In the genomic region with DNA sequence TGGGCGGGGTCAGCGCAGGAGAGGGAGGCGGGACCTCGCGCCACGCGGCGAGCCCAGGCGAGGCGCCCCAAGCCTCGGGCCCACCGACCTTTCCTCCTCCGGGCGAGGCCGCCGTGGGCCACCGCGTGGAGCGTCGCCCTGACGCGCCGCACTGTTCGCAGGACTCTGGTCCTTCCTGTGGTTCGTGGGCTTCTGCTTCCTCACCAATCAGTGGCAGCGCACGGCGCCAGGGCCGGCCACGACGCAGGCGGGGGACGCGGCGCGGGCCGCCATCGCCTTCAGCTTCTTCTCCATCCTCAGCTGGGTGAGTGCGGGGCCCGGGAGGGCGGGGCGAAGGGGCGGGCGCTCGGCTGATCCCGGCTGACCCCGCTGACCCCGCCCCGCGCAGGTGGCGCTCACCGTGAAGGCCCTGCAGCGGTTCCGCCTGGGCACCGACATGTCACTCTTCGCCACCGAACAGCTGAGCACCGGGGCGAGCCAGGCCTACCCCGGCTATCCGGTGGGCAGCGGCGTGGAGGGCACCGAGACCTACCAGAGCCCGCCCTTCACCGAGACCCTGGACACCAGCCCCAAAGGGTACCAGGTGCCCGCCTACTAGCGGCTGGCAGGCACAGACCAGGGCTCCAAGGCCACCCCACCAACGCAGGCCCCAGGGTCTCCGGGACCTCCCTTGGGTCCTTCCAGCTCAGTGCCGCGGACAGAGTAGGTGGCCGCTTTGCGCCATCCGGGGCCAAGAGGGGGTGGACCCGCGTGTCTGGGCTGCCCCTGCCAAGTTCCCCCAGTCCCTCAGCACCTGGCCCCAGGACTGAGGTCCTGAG, we compare ENCODE assay signal across 12 cellular contexts. TPM values are rescaled to one million over a fixed set of nuclear protein-coding genes. Genes with fewer than 3 reads are reported as not detected.
DNase-seq lines count a peak whose midpoint lies in the region; ATAC-seq and TF ChIP-seq lines count a peak whose summit lies in the region.
"Had no signal": no experiment of that assay in that cellular context is flagged by ENCODE, and none has a peak within 500 bp of the region (broad histone marks: within the 10 kb centered on the region; RNA-seq: fewer than 3 reads in every experiment).

No MANE protein-coding gene starts in this region.

- H3K27me3 Mint-ChIP-seq in WTC11 (ENCODE audit: low read depth), result peaks cover 24% of the 10 kb centered on the region

- no peak overlapping the region for H3K27ac ChIP-seq in iPS-20b (ENCODE audit: low read length)

- peaks cover 11% of the 10 kb centered on the region for H3K36me3 ChIP-seq in iPS-20b (ENCODE audit: insufficient read depth, low read depth, low read length)

- CTCF ChIA-PET in WTC11 (lab: Charles Lee), result interaction anchor here (0.6 to 6.4 kb wide), 17 partner anchors 9 to 1209 kb away, joined by 3 to 59 read pairs (median 5); partner anchors contain the start of genes GFER, NTHL1 and TSC2

- peak overlapping the region; percentile 55 for H3K4me3 Mint-ChIP-seq in WTC11
- peak overlapping the region; percentile 78 for H3K4me3 Mint-ChIP-seq in stimulated activated effector memory CD8-positive, alpha-beta T cell treated with anti-CD3 and anti-CD28 coated beads, Interleukin-12 subunit alpha, Interleukin-12 subunit beta, amount 100 ng/mL, for 72 hours

- H3K36me3 Mint-ChIP-seq in WTC11, result peaks cover 5% of the 10 kb centered on the region
- peaks cover 27% of the 10 kb centered on the region for H3K36me3 Mint-ChIP-seq in stimulated activated effector memory CD8-positive, alpha-beta T cell treated with anti-CD3 and anti-CD28 coated beads, Interleukin-12 subunit alpha, Interleukin-12 subunit beta, amount 100 ng/mL, for 72 hours

- H3K4me1 Mint-ChIP-seq in WTC11, result peaks cover 17% of the 10 kb centered on the region
- peaks cover 34% of the 10 kb centered on the region for H3K4me1 Mint-ChIP-seq in stimulated activated effector memory CD8-positive, alpha-beta T cell treated with anti-CD3 and anti-CD28 coated beads, Interleukin-12 subunit alpha, Interleukin-12 subunit beta, amount 100 ng/mL, for 72 hours

- peaks cover 17% of the 10 kb centered on the region; the same call in 1 of the 2 replicates for H3K4me1 ChIP-seq in iPS-20b (ENCODE audit: insufficient read depth, low read length)

- H3K9me3 ChIP-seq in iPS-20b (ENCODE audit: insufficient read depth, low read depth, low read length), result no peaks in the 10 kb centered on the region
- H3K9me3 ChIP-seq: mucosa of descending colon had no signal

- no peak for TF ChIP-seq CTCF in WTC11 (IDR thresholded peaks at IDR 0.05)

- H3K4me3 ChIP-seq in iPS-20b (ENCODE audit: low read length), result peak overlapping the region; percentile 56; the same call in 1 of the 2 replicates
- H3K4me3 ChIP-seq: mucosa of descending colon had no signal

- H3K27me3 ChIP-seq in iPS-20b (ENCODE audit: insufficient read depth, low read length), result peaks cover 44% of the 10 kb centered on the region

- DNase-seq in WTC11 (ENCODE audit: low spot score) (peak; percentile 86), putamen (ENCODE audit: low spot score) (no peak), dedifferentiated amniotic fluid mesenchymal stem cell (ENCODE audit: extremely low spot score) (no peak), KG1 (lab: John Stamatoyannopoulos, UW) (no peak)
- DNase-seq in stimulated activated effector memory CD8-positive, alpha-beta T cell treated with anti-CD3 and anti-CD28 coated beads, Interleukin-12 subunit alpha, Interleukin-12 subunit beta, amount 100 ng/mL, for 72 hours (ENCODE audit: low spot score in 2 of 2), result no peak
- DNase-seq: NCI-H187 treated with DMSO at 0.1 percent for 48 hours had no signal

- no peak overlapping the region for H3K27ac Mint-ChIP-seq in WTC11
- H3K27ac Mint-ChIP-seq in stimulated activated effector memory CD8-positive, alpha-beta T cell treated with anti-CD3 and anti-CD28 coated beads, Interleukin-12 subunit alpha, Interleukin-12 subunit beta, amount 100 ng/mL, for 72 hours, result peak overlapping the region; percentile 48
- H3K27ac Mint-ChIP-seq: activated naive CD8-positive, alpha-beta T cell treated with anti-CD3 and anti-CD28 coated beads, Interleukin-2, amount 10 ng/mL, durations not matched to agents 7 days and 5 days had no signal

- peak overlapping the region; percentile 59; the same call in 1 of the 2 replicates for H3K9ac ChIP-seq in iPS-20b (ENCODE audit: low read depth, low read length)

- H3K9me3 Mint-ChIP-seq in WTC11, result no peaks in the 10 kb centered on the region
- H3K9me3 Mint-ChIP-seq in stimulated activated effector memory CD8-positive, alpha-beta T cell treated with anti-CD3 and anti-CD28 coated beads, Interleukin-12 subunit alpha, Interleukin-12 subunit beta, amount 100 ng/mL, for 72 hours, result no peaks in the 10 kb centered on the region
- H3K9me3 Mint-ChIP-seq: activated CD4-positive, alpha-beta memory T cell treated with anti-CD3 and anti-CD28 coated beads, Interleukin-2, amount 10 ng/mL, durations not matched to agents 7 days and 5 days; activated naive CD8-positive, alpha-beta T cell treated with anti-CD3 and anti-CD28 coated beads, Interleukin-2, amount 10 ng/mL, durations not matched to agents 7 days and 5 days had no signal

- POLR2A ChIA-PET in WTC11 (lab: Charles Lee), result interaction anchor here (0.7 to 1.7 kb wide), 6 partner anchors 12 to 162 kb away, joined by 3 to 13 read pairs (median 4); partner anchors contain the start of genes RPS2, TBL3 and TRAF7

- ATAC-seq in GM21723 (IDR thresholded peaks at IDR 0.05; ENCODE audit: unreplicated experiment) (peak; percentile 32), WTC11 (peak; percentile 26), HG03354 (IDR thresholded peaks at IDR 0.05; ENCODE audit: poor library complexity, severe bottlenecking, unreplicated experiment) (no peak)
- ATAC-seq in stimulated activated effector memory CD8-positive, alpha-beta T cell treated with anti-CD3 and anti-CD28 coated beads, Interleukin-12 subunit alpha, Interleukin-12 subunit beta, amount 100 ng/mL, for 72 hours, result no peak

TF ChIP-seq in WTC11, 78 proteins besides CTCF, POLR2A, EP300 and RAD21 (continues in another document):
- no peak for TF ChIP-seq GTF2I (CRISPR knock-in tag; conservative IDR thresholded peaks at IDR 0.05)
- no peak for TF ChIP-seq CREM (CRISPR knock-in tag; IDR thresholded peaks at IDR 0.05)
- TF ChIP-seq ATF1 (CRISPR knock-in tag; IDR thresholded peaks at IDR 0.05), result no peak; the same call in 1 of the 2 replicates
- peak; percentile 83 for TF ChIP-seq SP1 (CRISPR knock-in tag; conservative IDR thresholded peaks at IDR 0.05)
- TF ChIP-seq KAT7 (CRISPR knock-in tag; IDR thresholded peaks at IDR 0.05; ENCODE audit: borderline replicate concordance), result 0 out of 2 replicates have a peak, but pooled peaks have one; percentile 16
- TF ChIP-seq GRHL2 (CRISPR knock-in tag; IDR thresholded peaks at IDR 0.05; ENCODE audit: insufficient replicate concordance, severe bottlenecking), result no peak
- TF ChIP-seq ZNF512 (CRISPR knock-in tag; IDR thresholded peaks at IDR 0.05; ENCODE audit: borderline replicate concordance), result no peak
- 0 out of 2 replicates have a peak, but pooled peaks have one; percentile 11 for TF ChIP-seq ZNF219 (CRISPR knock-in tag; IDR thresholded peaks at IDR 0.05; ENCODE audit: borderline replicate concordance)
- TF ChIP-seq, protein P1, sequence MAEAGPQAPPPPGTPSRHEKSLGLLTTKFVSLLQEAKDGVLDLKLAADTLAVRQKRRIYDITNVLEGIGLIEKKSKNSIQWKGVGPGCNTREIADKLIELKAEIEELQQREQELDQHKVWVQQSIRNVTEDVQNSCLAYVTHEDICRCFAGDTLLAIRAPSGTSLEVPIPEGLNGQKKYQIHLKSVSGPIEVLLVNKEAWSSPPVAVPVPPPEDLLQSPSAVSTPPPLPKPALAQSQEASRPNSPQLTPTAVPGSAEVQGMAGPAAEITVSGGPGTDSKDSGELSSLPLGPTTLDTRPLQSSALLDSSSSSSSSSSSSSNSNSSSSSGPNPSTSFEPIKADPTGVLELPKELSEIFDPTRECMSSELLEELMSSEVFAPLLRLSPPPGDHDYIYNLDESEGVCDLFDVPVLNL (CRISPR knock-in tag; IDR thresholded peaks at IDR 0.05; ENCODE audit: borderline replicate concordance, low read depth), result no peak

RNA-seq across cellular contexts. Expression of gene SYNGR3, which starts 2.9 kb away (rescaled TPM):
- total RNA-seq in WTC11 (2021), result 41.5 to 53.5 TPM (median 51.2 TPM) in 3 replicates

RNA-seq across cellular contexts. Expression of gene GFER, which starts 8.7 kb away (rescaled TPM):
- total RNA-seq in WTC11 (2021), result 56.0 to 58.5 TPM (median 57.0 TPM) in 3 replicates

RNA-seq across cellular contexts. Expression of gene NOXO1, which starts 11.4 kb away (rescaled TPM):
- total RNA-seq in WTC11 (2021), result 5.7 to 7.7 TPM (median 6.9 TPM) in 3 replicates

RNA-seq across cellular contexts. Expression of gene ZNF598, which starts 16.9 kb away (rescaled TPM):
- 53.9 to 66.4 TPM (median 55.5 TPM) in 3 replicates for total RNA-seq in WTC11 (2021)

RNA-seq across cellular contexts. Expression of gene TBL3, which starts 20.8 kb away (rescaled TPM):
- total RNA-seq in WTC11 (2021), result 67.6 to 73.4 TPM (median 71.3 TPM) in 3 replicates

Comparison
In these comparisons a context has a peak if more than half of its experiments do, and no peak if none do; other contexts are left out.
1. ATAC-seq: peak in GM21723 (single experiment) and WTC11 (single experiment); none in stimulated activated effector memory CD8-positive, alpha-beta T cell treated with anti-CD3 and anti-CD28 coated beads, Interleukin-12 subunit alpha, Interleukin-12 subunit beta, amount 100 ng/mL, for 72 hours (single experiment) and HG03354 (single experiment).